Comparison of ENCODE assay signal across 8 cellular contexts in the genomic region with DNA sequence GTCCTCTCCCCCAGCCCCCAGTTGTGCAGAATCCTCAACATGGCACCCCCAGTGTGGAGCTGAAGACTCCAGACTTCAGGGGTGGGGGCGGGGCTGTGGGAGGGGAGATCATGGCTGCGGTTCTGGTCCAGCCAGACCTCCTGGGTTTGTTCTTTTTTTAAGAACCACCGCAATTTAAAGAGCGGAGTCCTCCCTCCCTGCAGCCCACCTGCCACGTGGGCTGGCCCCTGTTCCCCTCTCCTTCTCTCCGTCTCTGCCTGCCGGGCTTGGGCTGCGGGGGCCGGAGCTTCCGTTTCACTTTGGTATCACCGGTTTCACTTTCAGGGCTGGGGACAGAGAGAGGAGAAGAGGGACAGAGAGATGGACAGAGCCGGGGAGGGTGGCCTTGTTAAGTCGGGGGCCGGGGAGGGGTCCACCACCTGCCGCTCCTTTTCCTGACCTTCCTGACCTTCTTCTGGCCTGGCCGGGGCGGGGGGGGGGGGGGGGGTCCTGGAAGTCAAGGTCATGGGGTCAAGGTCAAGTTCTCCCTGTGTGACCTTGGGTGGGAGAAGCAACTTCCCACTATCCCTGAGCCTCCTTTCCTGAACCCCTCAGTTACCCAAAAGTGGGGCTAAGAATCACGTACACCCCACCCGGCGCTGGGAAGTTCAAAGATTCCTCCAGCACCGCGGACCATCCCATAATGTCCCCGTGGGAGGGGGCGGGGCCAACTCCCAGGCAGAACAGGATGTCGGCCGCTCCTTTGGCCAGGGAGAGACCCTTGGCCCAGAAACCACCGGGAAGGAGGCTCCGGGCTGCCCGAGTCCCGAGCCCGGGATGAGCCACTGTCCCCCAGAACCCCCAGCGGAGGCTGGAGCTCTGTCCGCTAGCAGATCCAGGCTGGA. TPM values are rescaled to one million over a fixed set of nuclear protein-coding genes. Genes with fewer than 3 reads are reported as not detected.
A peak's percentile ranks its signal among the peaks of the same experiment; 100 is the strongest.
DNase-seq lines count a peak whose midpoint lies in the region; ATAC-seq and TF ChIP-seq lines count a peak whose summit lies in the region.

No MANE protein-coding gene starts in this region.

- H3K36me3 Mint-ChIP-seq in T-helper 17 cell (ENCODE audit: low read depth) (no peaks in the 10 kb centered on the region), naive B cell (no peaks in the 10 kb centered on the region)
- H3K36me3 Mint-ChIP-seq in dendritic cell treated with granulocyte-macrophage colony-stimulating factor and Interleukin-4, amounts not matched to agents 40 ng/mL and 50 ng/mL, for 4 days (ENCODE audit: low read depth), result no peaks in the 10 kb centered on the region

- CTCF ChIA-PET in HEK293T (lab: Yijun Ruan, JAX), result no interaction called here

- DNase-seq in DMS53 (lab: John Stamatoyannopoulos, UW) (peak; percentile 70), DMS53 treated with DMSO at 0.1 percent for 48 hours (lab: John Stamatoyannopoulos, UW; ENCODE audit: unreplicated experiment) (no peak), T-helper 17 cell (no peak), naive B cell (peak; percentile 60), vagina (ENCODE audit: extremely low spot score in 2 of 2) (no peak), HEK293T (ENCODE audit: extremely low spot score) (no peak)

- no peak for TF ChIP-seq POLR2A in vagina (IDR thresholded peaks at IDR 0.05)

- no peaks in the 10 kb centered on the region for H3K36me3 ChIP-seq in vagina

- H3K27ac ChIP-seq in vagina, result peak overlapping the region; percentile 77

- H3K9me3 ChIP-seq in T-helper 17 cell (ENCODE audit: control insufficient read depth, low read length, poor library complexity, severe bottlenecking), result no peaks in the 10 kb centered on the region
- no peaks in the 10 kb centered on the region for H3K9me3 ChIP-seq in vagina

- ATAC-seq in T-helper 17 cell (peak; percentile 66), naive B cell (ENCODE audit: low read depth in 2 of 2) (peak; percentile 90 to 92), GM21381 (IDR thresholded peaks at IDR 0.05; ENCODE audit: unreplicated experiment) (no peak)

- peak overlapping the region; percentile 90 for H3K4me3 Mint-ChIP-seq in T-helper 17 cell
- H3K4me3 Mint-ChIP-seq in dendritic cell treated with granulocyte-macrophage colony-stimulating factor and Interleukin-4, amounts not matched to agents 40 ng/mL and 50 ng/mL, for 4 days, result peak overlapping the region; percentile 80
- peak overlapping the region; percentile 84 to 94 (median 91) for H3K4me3 Mint-ChIP-seq in naive B cell

- H3K27ac Mint-ChIP-seq in T-helper 17 cell, result peak overlapping the region; percentile 78
- peak overlapping the region; percentile 98 for H3K27ac Mint-ChIP-seq in dendritic cell treated with granulocyte-macrophage colony-stimulating factor and Interleukin-4, amounts not matched to agents 40 ng/mL and 50 ng/mL, for 4 days
- peak overlapping the region; percentile 44 to 94 (median 90) for H3K27ac Mint-ChIP-seq in naive B cell

- no peaks in the 10 kb centered on the region for H3K9me3 Mint-ChIP-seq in dendritic cell treated with granulocyte-macrophage colony-stimulating factor and Interleukin-4, amounts not matched to agents 40 ng/mL and 50 ng/mL, for 4 days
- H3K9me3 Mint-ChIP-seq in naive B cell, result no peaks in the 10 kb centered on the region

- no peak for TF ChIP-seq CTCF in vagina (IDR thresholded peaks at IDR 0.05)

- H3K4me3 ChIP-seq in vagina, result peak overlapping the region; percentile 53

- intact Hi-C loops in dendritic cell treated with granulocyte-macrophage colony-stimulating factor and Interleukin-4, amounts not matched to agents 40 ng/mL and 50 ng/mL, for 4 days (cut with micrococcal nuclease), result no loop called here
- intact Hi-C loops in vagina (cut with DNase I), result no loop called here

- H3K27me3 ChIP-seq in vagina, result no peaks in the 10 kb centered on the region

- H3K4me1 Mint-ChIP-seq in T-helper 17 cell, result peaks cover 12% of the 10 kb centered on the region
- H3K4me1 Mint-ChIP-seq in dendritic cell treated with granulocyte-macrophage colony-stimulating factor and Interleukin-4, amounts not matched to agents 40 ng/mL and 50 ng/mL, for 4 days (ENCODE audit: low read depth), result peaks cover 69% of the 10 kb centered on the region
- peaks cover 9 to 23% (median 15%) of the 10 kb centered on the region in 3 donors for H3K4me1 Mint-ChIP-seq in naive B cell

- no peaks in the 10 kb centered on the region for H3K27me3 Mint-ChIP-seq in T-helper 17 cell
- H3K27me3 Mint-ChIP-seq in dendritic cell treated with granulocyte-macrophage colony-stimulating factor and Interleukin-4, amounts not matched to agents 40 ng/mL and 50 ng/mL, for 4 days, result no peaks in the 10 kb centered on the region
- H3K27me3 Mint-ChIP-seq in naive B cell, result no peaks in the 10 kb centered on the region

- H3K4me1 ChIP-seq in vagina, result peaks cover 12% of the 10 kb centered on the region

- POLR2A ChIA-PET in HEK293T (lab: Yijun Ruan, JAX), result interaction anchor here (1.1 kb wide), 1 partner anchor 12 kb away, joined by 3 read pairs; no protein-coding TSS in a partner anchor

TF ChIP-seq in HEK293T, 16 proteins besides CTCF, POLR2A, EP300 and RAD21:
- TF ChIP-seq PKNOX1 (IDR thresholded peaks at IDR 0.05), result no peak
- TF ChIP-seq L3MBTL2 (conservative IDR thresholded peaks at IDR 0.05), result no peak
- no peak for TF ChIP-seq NFRKB (IDR thresholded peaks at IDR 0.05)
- no peak for TF ChIP-seq TARDBP (IDR thresholded peaks at IDR 0.05)
- TF ChIP-seq FOXA1 (IDR thresholded peaks at IDR 0.05), result no peak
- TF ChIP-seq CTBP1 (IDR thresholded peaks at IDR 0.05; ENCODE audit: borderline replicate concordance), result no peak
- TF ChIP-seq ELF4 (IDR thresholded peaks at IDR 0.05), result no peak
- TF ChIP-seq BHLHE40 (IDR thresholded peaks at IDR 0.05; ENCODE audit: borderline replicate concordance), result no peak
- TF ChIP-seq LEF1 (IDR thresholded peaks at IDR 0.05; ENCODE audit: borderline replicate concordance), result no peak
- no peak for TF ChIP-seq SUZ12 (IDR thresholded peaks at IDR 0.05)
- TF ChIP-seq ZNF384 (IDR thresholded peaks at IDR 0.05), result no peak
- no peak for TF ChIP-seq ARNT (IDR thresholded peaks at IDR 0.05)
- TF ChIP-seq SP1 (IDR thresholded peaks at IDR 0.05), result no peak
- TF ChIP-seq FOXK2 (IDR thresholded peaks at IDR 0.05), result no peak
- no peak for TF ChIP-seq FOXM1 (IDR thresholded peaks at IDR 0.05; ENCODE audit: borderline replicate concordance)
- no peak for TF ChIP-seq HDGF (IDR thresholded peaks at IDR 0.05; ENCODE audit: borderline replicate concordance)
TF ChIP-seq in HEK293T: peak in this region for 0.

RNA-seq across cellular contexts. Expression of gene ZBTB7A, which starts 11.3 kb away (rescaled TPM):
- total RNA-seq in T-helper 17 cell (10 to 100 TPM; 47.3 to 51.1 TPM), vagina (60.6 TPM)
- polyA plus RNA-seq in naive B cell (ENCODE audit: low read depth in 6 of 6), result 10 to 100 TPM; 13.5 to 41.2 (median 21.2) TPM

RNA-seq across cellular contexts. Expression of gene MAP2K2, which starts 45.9 kb away (rescaled TPM):
- 10 to 100 TPM; 94.3 to 94.6 TPM for total RNA-seq in T-helper 17 cell
- 10 to 100 TPM; 50.3 to 88.0 (median 69.5) TPM for polyA plus RNA-seq in naive B cell (ENCODE audit: low read depth in 6 of 6)
- total RNA-seq in vagina, result 104 TPM

Comparison
In these comparisons a context has a peak if more than half of its experiments do, and no peak if none do; other contexts are left out.
1. DNase-seq: peak in DMS53 (single experiment) and naive B cell (single experiment); none in DMS53 treated with DMSO at 0.1 percent for 48 hours (single experiment), T-helper 17 cell (0 of 3), vagina (0 of 2) and HEK293T (single experiment).
2. Peak in every context shown above with its lines, with median percentiles within 50 percentile points of each other: H3K27ac Mint-ChIP-seq and H3K4me3 Mint-ChIP-seq.